ENCODE assay signal across 14 cellular contexts in the genomic region with DNA sequence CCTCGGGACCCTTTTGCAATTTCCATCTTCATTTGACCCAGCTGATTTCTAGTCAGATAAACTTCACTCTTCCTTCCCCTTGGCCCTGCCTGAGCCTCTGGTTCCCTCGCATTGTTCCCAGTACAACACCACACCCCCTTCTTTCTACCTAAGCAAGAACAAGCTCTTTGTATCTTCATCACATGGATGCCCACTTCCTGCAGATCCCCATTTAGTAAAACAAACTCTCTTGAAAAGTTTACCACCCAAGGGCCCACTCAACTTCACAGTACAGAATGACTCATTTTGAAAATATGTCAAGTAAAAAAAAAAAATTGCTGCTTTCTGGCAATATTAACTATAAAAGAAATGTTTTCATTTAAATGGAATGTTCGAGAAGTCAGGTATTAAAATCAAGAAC. TPM values are rescaled to one million over a fixed set of nuclear protein-coding genes. Genes with fewer than 3 reads are reported as not detected.
DNase-seq lines count a peak whose midpoint lies in the region; ATAC-seq, FAIRE-seq and TF ChIP-seq lines count a peak whose summit lies in the region.
"Had no signal": no experiment of that assay in that cellular context is flagged by ENCODE, and none has a peak within 500 bp of the region (broad histone marks: within the 10 kb centered on the region; RNA-seq: fewer than 3 reads in every experiment).

No MANE protein-coding gene starts in this region.

- H3K36me3 Mint-ChIP-seq in neural crest cell (ENCODE audit: low read depth) = peaks cover 3% of the 10 kb centered on the region

- peak overlapping the region; percentile 54 for H3K27ac Mint-ChIP-seq in neural crest cell (ENCODE audit: unreplicated experiment)
- H3K27ac Mint-ChIP-seq: nephron had no signal

- ATAC-seq in HG03095 (IDR thresholded peaks at IDR 0.05; ENCODE audit: unreplicated experiment) = no peak
- ATAC-seq in HG02642 (IDR thresholded peaks at IDR 0.05; ENCODE audit: poor library complexity, unreplicated experiment) = no peak

- in situ Hi-C loops in GM13976 (cut with MboI; ENCODE audit: low sequenced_read_pairs, unreplicated experiment) = loop anchor here (25.0 kb wide), 1 partner anchor 393 kb away; no protein-coding TSS in a partner anchor

- POLR2A ChIA-PET in HEK293T (lab: Yijun Ruan, JAX) = interaction anchor here (2.4 kb wide), 1 partner anchor 81 kb away, joined by 11 read pairs; a partner anchor contains a TSS

- no peaks in the 10 kb centered on the region for H3K9me3 Mint-ChIP-seq in neural crest cell
- H3K9me3 Mint-ChIP-seq: nephron had no signal

- no peak for TF ChIP-seq CTCF in neural crest cell (conservative IDR thresholded peaks at IDR 0.05)
- no peak for TF ChIP-seq CTCF in GM13976 (IDR thresholded peaks at IDR 0.05; ENCODE audit: borderline replicate concordance, control extremely low read depth, extremely low read depth, insufficient read depth, missing control alignments)

- TF ChIP-seq POLR2A in GM12891 (IDR thresholded peaks at IDR 0.05; ENCODE audit: low read depth, low read length) = no peak

- H3K27me3 Mint-ChIP-seq in neural crest cell (ENCODE audit: low read depth) = no peaks in the 10 kb centered on the region

- DNase-seq in GM12891 (ENCODE audit: insufficient read length, low spot score) = no peak
- DNase-seq in HS-27A (ENCODE audit: low read depth) = peak; percentile 19
- DNase-seq in dermis blood vessel endothelial cell = peak; percentile 62
- DNase-seq in neural crest cell (ENCODE audit: low read depth, low spot score) = no peak
- no peak for DNase-seq in GM13976 (ENCODE audit: low spot score)
- no peak for DNase-seq in HEK293T (ENCODE audit: extremely low spot score)
- DNase-seq: activated T-cell treated with anti-CD3 and anti-CD28 coated beads for 4 hours; COR-L47; GOT3; NCI-H1105; stimulated activated CD4-positive, alpha-beta T cell treated with anti-CD3 and anti-CD28 coated beads, Interleukin-2, amount 100 ng/mL, for 48 hours had no signal

- peaks cover 37% of the 10 kb centered on the region for H3K4me1 Mint-ChIP-seq in neural crest cell
- H3K4me1 Mint-ChIP-seq: nephron had no signal

- FAIRE-seq in GM12891 (lab: Jason Lieb, UNC) = peak; percentile 68

- no peak overlapping the region for H3K4me3 Mint-ChIP-seq in neural crest cell
- H3K4me3 Mint-ChIP-seq: nephron had no signal

- CTCF ChIA-PET in HEK293T (lab: Yijun Ruan, JAX) = interaction anchor here (1.0 to 2.1 kb wide), 3 partner anchors 12 to 158 kb away, joined by 3 to 9 read pairs (median 3); no protein-coding TSS in a partner anchor

TF ChIP-seq in GM12891, 5 proteins besides CTCF, POLR2A, EP300 and RAD21:
- TF ChIP-seq POLR2AphosphoS5 (IDR thresholded peaks at IDR 0.05; ENCODE audit: low read depth, low read length) (no peak), TAF1 (IDR thresholded peaks at IDR 0.05; ENCODE audit: low read depth, low read length) (no peak), POU2F2 (IDR thresholded peaks at IDR 0.05; ENCODE audit: low read depth, low read length) (no peak), PAX5 (IDR thresholded peaks at IDR 0.05; ENCODE audit: insufficient read depth, low read length, severe bottlenecking) (no peak), SPI1 (IDR thresholded peaks at IDR 0.05; ENCODE audit: low read depth, low read length) (no peak)

TF ChIP-seq in HEK293T, 16 proteins besides CTCF, POLR2A, EP300 and RAD21:
- TF ChIP-seq FOXK2 (IDR thresholded peaks at IDR 0.05) = no peak
- TF ChIP-seq, protein P1, sequence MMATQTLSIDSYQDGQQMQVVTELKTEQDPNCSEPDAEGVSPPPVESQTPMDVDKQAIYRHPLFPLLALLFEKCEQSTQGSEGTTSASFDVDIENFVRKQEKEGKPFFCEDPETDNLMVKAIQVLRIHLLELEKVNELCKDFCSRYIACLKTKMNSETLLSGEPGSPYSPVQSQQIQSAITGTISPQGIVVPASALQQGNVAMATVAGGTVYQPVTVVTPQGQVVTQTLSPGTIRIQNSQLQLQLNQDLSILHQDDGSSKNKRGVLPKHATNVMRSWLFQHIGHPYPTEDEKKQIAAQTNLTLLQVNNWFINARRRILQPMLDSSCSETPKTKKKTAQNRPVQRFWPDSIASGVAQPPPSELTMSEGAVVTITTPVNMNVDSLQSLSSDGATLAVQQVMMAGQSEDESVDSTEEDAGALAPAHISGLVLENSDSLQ (IDR thresholded peaks at IDR 0.05) = no peak
- TF ChIP-seq ZNF384 (IDR thresholded peaks at IDR 0.05) = no peak
- TF ChIP-seq HDGF (IDR thresholded peaks at IDR 0.05; ENCODE audit: borderline replicate concordance) = no peak
- no peak for TF ChIP-seq ELF4 (IDR thresholded peaks at IDR 0.05)
- no peak for TF ChIP-seq LEF1 (IDR thresholded peaks at IDR 0.05; ENCODE audit: borderline replicate concordance)
- TF ChIP-seq FOXA1 (IDR thresholded peaks at IDR 0.05) = no peak
- no peak for TF ChIP-seq ARNT (IDR thresholded peaks at IDR 0.05)
- no peak for TF ChIP-seq BHLHE40 (IDR thresholded peaks at IDR 0.05; ENCODE audit: borderline replicate concordance)
- no peak for TF ChIP-seq L3MBTL2 (conservative IDR thresholded peaks at IDR 0.05)
- TF ChIP-seq NFRKB (IDR thresholded peaks at IDR 0.05) = no peak
- no peak for TF ChIP-seq CTBP1 (IDR thresholded peaks at IDR 0.05; ENCODE audit: borderline replicate concordance)
- TF ChIP-seq SUZ12 (IDR thresholded peaks at IDR 0.05) = no peak
- TF ChIP-seq TARDBP (IDR thresholded peaks at IDR 0.05) = no peak
- no peak for TF ChIP-seq FOXM1 (IDR thresholded peaks at IDR 0.05; ENCODE audit: borderline replicate concordance)
- no peak for TF ChIP-seq SP1 (IDR thresholded peaks at IDR 0.05)

RNA-seq across cellular contexts. Expression of a gene that starts 5.2 kb away (rescaled TPM):
- not detected for polyA plus RNA-seq in GM12891 (2012; ENCODE audit: low read depth, missing spikeins)
- total RNA-seq in dermis blood vessel endothelial cell (0.34 and 0.56 TPM in 2 replicates), neural crest cell (25.0 and 26.7 TPM in 2 replicates)

RNA-seq across cellular contexts. Expression of a gene that starts 49.7 kb away (rescaled TPM):
- 12.1 TPM for polyA plus RNA-seq in GM12891 (2012; ENCODE audit: low read depth, missing spikeins)
- 2.0 and 4.0 TPM in 2 replicates for total RNA-seq in dermis blood vessel endothelial cell
- total RNA-seq in neural crest cell = 10.9 and 13.5 TPM in 2 replicates

Comparison
In these comparisons a context has a peak if more than half of its experiments do, and no peak if none do; other contexts are left out.
1. DNase-seq: peak in HS-27A (single experiment) and dermis blood vessel endothelial cell (single experiment); none in GM12891 (single experiment), neural crest cell (single experiment), GM13976 (single experiment) and HEK293T (single experiment).
2. RNA of a gene that starts 5.2 kb away (total RNA-seq): 25.0 to 26.7 TPM in neural crest cell; 0.34 to 0.56 TPM in dermis blood vessel endothelial cell; every median in the first group is over 10 times any median in the second.